ENCODE assay signal across 1 cellular context in genomic region chr9:132877818-132878694, GRCh38.
TF ChIP-seq lines count a peak whose summit lies in the region.

AK8 (minus strand) TSS chr9:132878284; CDS start chr9:132878255, 29 bp downstream.

TF ChIP-seq in HEK293, 187 proteins besides CTCF, POLR2A, EP300 and RAD21 (continued from another document and continues in another):
- TF ChIP-seq ZSCAN4 (tag by site-specific recombination; IDR thresholded peaks at IDR 0.05) (no peak), ZNF837 (tag by site-specific recombination; IDR thresholded peaks at IDR 0.05) (no peak), TSHZ1 (tag by site-specific recombination; IDR thresholded peaks at IDR 0.05; ENCODE audit: borderline replicate concordance) (0 out of 2 replicates have a peak, but pooled peaks have one; percentile 5), ZNF324 (tag by site-specific recombination; IDR thresholded peaks at IDR 0.05) (no peak), ZNF280C (tag by site-specific recombination; IDR thresholded peaks at IDR 0.05) (no peak), ZNF777 (tag by site-specific recombination; IDR thresholded peaks at IDR 0.05; ENCODE audit: borderline replicate concordance) (peak; percentile 98), ZNF624 (tag by site-specific recombination; IDR thresholded peaks at IDR 0.05) (no peak), ZNF544 (tag by site-specific recombination; IDR thresholded peaks at IDR 0.05) (no peak), PRDM10 (tag by site-specific recombination; IDR thresholded peaks at IDR 0.05) (peak; percentile 53), ZBTB8A (tag by site-specific recombination; IDR thresholded peaks at IDR 0.05) (peak; percentile 37), ZNF366 (tag by site-specific recombination; conservative IDR thresholded peaks at IDR 0.05) (no peak), ZNF785 (tag by site-specific recombination; IDR thresholded peaks at IDR 0.05) (0 out of 2 replicates have a peak, but pooled peaks have one; percentile 36), ZNF112 (tag by site-specific recombination; IDR thresholded peaks at IDR 0.05) (no peak), ZNF184 (tag by site-specific recombination; IDR thresholded peaks at IDR 0.05) (no peak; the same call in 1 of the 2 replicates), ZNF404 (tag by site-specific recombination; IDR thresholded peaks at IDR 0.05) (no peak), ELK4 (IDR thresholded peaks at IDR 0.05; ENCODE audit: borderline replicate concordance, low read depth, low read length) (no peak), ZNF19 (tag by site-specific recombination; IDR thresholded peaks at IDR 0.05; ENCODE audit: low read depth) (no peak), ZNF221 (tag by site-specific recombination; IDR thresholded peaks at IDR 0.05; ENCODE audit: borderline replicate concordance) (no peak), KLF10 (tag by site-specific recombination; IDR thresholded peaks at IDR 0.05) (peak; percentile 77; the same call in 1 of the 2 replicates), ZFP69B (tag by site-specific recombination; IDR thresholded peaks at IDR 0.05) (peak; percentile 64; the same call in 1 of the 2 replicates), ZBTB10 (tag by site-specific recombination; IDR thresholded peaks at IDR 0.05) (0 out of 2 replicates have a peak, but pooled peaks have one; percentile 18), KLF16 (tag by site-specific recombination; IDR thresholded peaks at IDR 0.05) (peak; percentile 52; the same call in 1 of the 2 replicates), ZNF580 (tag by site-specific recombination; IDR thresholded peaks at IDR 0.05) (0 out of 2 replicates have a peak, but pooled peaks have one; percentile 27), ZNF707 (tag by site-specific recombination; IDR thresholded peaks at IDR 0.05) (no peak), ZNF48 (tag by site-specific recombination; IDR thresholded peaks at IDR 0.05) (no peak), PBX3 (CRISPR knock-in tag; IDR thresholded peaks at IDR 0.05) (0 out of 2 replicates have a peak, but pooled peaks have one; percentile 54), SALL2 (tag by site-specific recombination; IDR thresholded peaks at IDR 0.05; ENCODE audit: borderline replicate concordance) (no peak), ZNF571 (tag by site-specific recombination; IDR thresholded peaks at IDR 0.05) (no peak), ZFP41 (tag by site-specific recombination; IDR thresholded peaks at IDR 0.05; ENCODE audit: borderline replicate concordance) (no peak), IKZF3 (tag by site-specific recombination; IDR thresholded peaks at IDR 0.05) (no peak; the same call in 1 of the 2 replicates), ZBTB48 (tag by site-specific recombination; IDR thresholded peaks at IDR 0.05) (peak; percentile 31; the same call in 1 of the 2 replicates), ZNF514 (tag by site-specific recombination; IDR thresholded peaks at IDR 0.05) (no peak), BCL6B (tag by site-specific recombination; IDR thresholded peaks at IDR 0.05) (no peak), PATZ1 (tag by site-specific recombination; IDR thresholded peaks at IDR 0.05) (peak; percentile 77), ZNF548 (tag by site-specific recombination; IDR thresholded peaks at IDR 0.05) (no peak), ZNF426 (tag by site-specific recombination; IDR thresholded peaks at IDR 0.05) (no peak), KLF1 (tag by site-specific recombination; IDR thresholded peaks at IDR 0.05) (peak; percentile 73), ZNF114 (tag by site-specific recombination; IDR thresholded peaks at IDR 0.05) (no peak)
